ENCODE assay signal across 8 cellular contexts in the genomic region with DNA sequence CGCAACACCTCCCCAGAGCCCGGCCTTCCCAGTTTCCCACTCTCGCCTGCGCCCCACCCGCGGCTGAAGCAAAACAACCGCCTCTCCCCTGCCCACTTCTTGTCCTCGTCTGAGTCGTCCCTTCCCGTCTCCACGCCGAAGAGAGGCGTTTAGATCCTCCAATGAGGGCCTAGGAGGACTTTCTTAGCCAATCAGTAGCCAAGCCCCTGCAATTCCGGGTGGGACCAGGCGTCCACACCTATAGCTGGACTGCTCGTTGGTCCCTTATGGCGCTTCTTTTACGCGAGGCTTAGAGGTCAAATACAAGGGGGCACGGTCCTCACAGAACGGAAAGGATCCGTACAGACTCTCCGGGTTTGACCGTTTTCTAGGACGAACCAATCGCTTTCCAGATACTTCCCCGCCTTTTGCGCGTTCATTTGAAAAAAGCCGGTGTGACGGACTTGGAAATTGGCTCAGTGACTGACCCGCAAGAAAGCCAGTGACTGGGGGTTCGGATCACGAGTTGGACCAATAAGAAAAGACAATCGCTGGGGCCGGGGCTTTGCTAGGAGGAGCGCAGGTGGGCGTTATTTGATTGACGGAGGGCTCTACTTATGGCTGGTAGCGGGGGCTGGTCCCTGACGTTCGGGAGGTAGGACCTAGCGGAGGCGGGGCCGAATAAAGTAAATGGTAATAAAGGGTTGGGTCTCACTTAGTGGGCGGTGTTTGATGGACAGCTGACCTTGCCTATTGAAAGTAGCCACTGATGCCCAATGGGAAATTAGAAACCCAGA. TPM values are rescaled to one million over a fixed set of nuclear protein-coding genes. Genes with fewer than 3 reads are reported as not detected.
DNase-seq lines count a peak whose midpoint lies in the region; ATAC-seq, FAIRE-seq and TF ChIP-seq lines count a peak whose summit lies in the region.

No MANE protein-coding gene starts in this region.

- H3K4me2 ChIP-seq in H1 (ENCODE audit: insufficient read depth in 1 of 2, low read depth in 2 of 2, low read length in 2 of 2), result peak overlapping the region; percentile 65 to 77

- H3K18ac ChIP-seq in H1 (ENCODE audit: extremely low read depth, low read length), result no peak overlapping the region

- peak overlapping the region; percentile 94 for H4K91ac ChIP-seq in H1 (replicated peaks; ENCODE audit: insufficient read length, low read length)

- peak overlapping the region; percentile 90 for H2BK5ac ChIP-seq in H1 (ENCODE audit: low read depth, low read length)

- H3K79me1 ChIP-seq in H1 (ENCODE audit: low read depth, low read length), result no peaks in the 10 kb centered on the region

- H3K27me3 Mint-ChIP-seq in memory B cell, result no peaks in the 10 kb centered on the region

- peak overlapping the region; percentile 44 to 80 (median 65) for H3K4me3 ChIP-seq in H1 (ENCODE audit: extremely low read depth in 1 of 4, insufficient read depth in 2 of 4, low read depth in 3 of 4, low read length in 4 of 4)

- peak overlapping the region; percentile 98 for H4K5ac ChIP-seq in H1 (ENCODE audit: insufficient read length, low read depth, low read length)

- peak overlapping the region; percentile 96 for H3K4me3 Mint-ChIP-seq in memory B cell

- H3K79me2 ChIP-seq in H1 (ENCODE audit: control insufficient read depth in 1 of 2, insufficient read depth in 2 of 2, low read length in 2 of 2), result peaks cover 39 to 44% of the 10 kb centered on the region in 2 experiments

- no peak overlapping the region for H3K14ac ChIP-seq in H1 (ENCODE audit: insufficient read length)

- H3K4me1 Mint-ChIP-seq in memory B cell, result peaks cover 17% of the 10 kb centered on the region

- peak overlapping the region; percentile 97 for H4K8ac ChIP-seq in H1 (ENCODE audit: extremely low read depth, insufficient read depth, low read length)

- ATAC-seq in GM21381 (IDR thresholded peaks at IDR 0.05; ENCODE audit: unreplicated experiment) (peak; percentile 77), memory B cell (ENCODE audit: low read depth) (peak; percentile 76)

- no peak overlapping the region for H2BK20ac ChIP-seq in H1 (ENCODE audit: low read length)

- peaks cover 0 to 5% (median 3%) of the 10 kb centered on the region in 4 experiments; a peak in 5 of 7 replicates for H3K4me1 ChIP-seq in H1 (replicated peaks in 1 of 4; ENCODE audit: control insufficient read depth in 3 of 4, insufficient read depth in 4 of 4, low read length in 3 of 4)

- peak in 1 of 2 experiments; percentile 51; a peak in 1 of 3 replicates for TF ChIP-seq EP300 in H1 (IDR thresholded peaks at IDR 0.05; ENCODE audit: borderline replicate concordance in 1 of 2, low read depth in 2 of 2, low read length in 2 of 2)

- H3K9ac ChIP-seq in H1 (replicated peaks in 1 of 4; ENCODE audit: extremely low read depth in 1 of 4, low read depth in 3 of 4, low read length in 3 of 4), result peak overlapping the region; percentile 72 to 92 (median 81)

- H2BK120ac ChIP-seq in H1 (replicated peaks; ENCODE audit: low read depth, low read length), result peak overlapping the region; percentile 17

- peak overlapping the region; percentile 47 for H3K4ac ChIP-seq in H1 (replicated peaks; ENCODE audit: insufficient read length, low read depth, low read length)

- peaks cover 0 to 3% (median 0%) of the 10 kb centered on the region in 4 experiments; a peak in 1 of 8 replicates for H3K36me3 ChIP-seq in H1 (ENCODE audit: control insufficient read depth in 2 of 4, insufficient read depth in 4 of 4, low read length in 3 of 4)

- no peak overlapping the region for H3K23ac ChIP-seq in H1 (ENCODE audit: insufficient read length)

- CTCF ChIA-PET in H1 (lab: Charles Lee; ENCODE audit: partially characterized antibody), result no interaction called here

- H3K27ac ChIP-seq in H1 (ENCODE audit: low read depth, low read length), result peak overlapping the region; percentile 83

- TF ChIP-seq CTCF in H1 (IDR thresholded peaks at IDR 0.05; ENCODE audit: control extremely low read depth in 1 of 3, insufficient read depth in 1 of 3, low read depth in 1 of 3, low read length in 3 of 3), result no peak

- peaks cover 6% of the 10 kb centered on the region for H3K23me2 ChIP-seq in H1 (ENCODE audit: low read depth, low read length)

- no peaks in the 10 kb centered on the region for H3K27me3 ChIP-seq in H1 (replicated peaks in 1 of 4; ENCODE audit: control insufficient read depth in 3 of 4, extremely low read depth in 1 of 4, insufficient read depth in 3 of 4, low read length in 3 of 4)

- WGBS in H1 (ENCODE audit: extremely low coverage in 1 of 2, insufficient coverage in 1 of 2, insufficient read length in 1 of 2, insufficient replicate concordance in 2 of 2, low coverage in 1 of 2, low lambda C conversion rate in 2 of 2, missing lambda C conversion rate in 1 of 2), 2 experiments, result 2% methylated on average over 46 of the region's 46 CpGs; no CpG with 5 or more reads in 1 of the 2 experiments

- peaks cover 5 to 14% of the 10 kb centered on the region in 2 experiments for H3K9me3 ChIP-seq in H1 (ENCODE audit: insufficient read depth in 2 of 2, low read depth in 1 of 2, low read length in 1 of 2)

- peak overlapping the region; percentile 80 for H3K56ac ChIP-seq in H1 (replicated peaks; ENCODE audit: insufficient read length, low read depth, low read length)

- peaks cover 8 to 9% of the 10 kb centered on the region in 2 experiments for H4K20me1 ChIP-seq in H1 (replicated peaks in 1 of 2; ENCODE audit: control insufficient read depth in 1 of 2, insufficient read depth in 2 of 2, low read length in 2 of 2)

- peaks cover 1% of the 10 kb centered on the region for H3K36me3 Mint-ChIP-seq in memory B cell

- no peak for TF ChIP-seq RAD21 in H1 (IDR thresholded peaks at IDR 0.05 in 1 of 2, conservative IDR thresholded peaks at IDR 0.05 in 1 of 2; ENCODE audit: low read depth in 2 of 2, low read length in 2 of 2)

- peak; percentile 50 to 60; a peak in 2 of 3 replicates for TF ChIP-seq POLR2A in H1 (IDR thresholded peaks at IDR 0.05; ENCODE audit: control extremely low read depth in 1 of 2, low read depth in 2 of 2, low read length in 2 of 2)

- no peaks in the 10 kb centered on the region for H3K9me3 Mint-ChIP-seq in memory B cell

- no peak overlapping the region for H2AK5ac ChIP-seq in H1 (ENCODE audit: low read depth, low read length)

- H2BK15ac ChIP-seq in H1 (ENCODE audit: low read length), result no peak overlapping the region

- H2BK12ac ChIP-seq in H1 (ENCODE audit: low read depth, low read length), result no peak overlapping the region

- POLR2A ChIA-PET in H1 (lab: Charles Lee; ENCODE audit: partially characterized antibody), result interaction anchor here (0.6 to 6.6 kb wide), 13 partner anchors 12 to 79 kb away, joined by 3 to 53 read pairs (median 4); no protein-coding TSS in a partner anchor

- peak; percentile 89 for FAIRE-seq in HTR-8/SVneo (lab: Jason Lieb, UNC)
- FAIRE-seq in H1 (lab: Jason Lieb, UNC), result peak; percentile 86

- H3K27ac Mint-ChIP-seq in memory B cell, result peak overlapping the region; percentile 98

- peak; percentile 100 for DNase-seq in COR-L47 (lab: John Stamatoyannopoulos, UW)
- peak; percentile 98 for DNase-seq in HTR-8/SVneo (ENCODE audit: insufficient read length, low spot score)
- DNase-seq in NOMO-1 treated with DMSO at 0.1 percent for 48 hours (lab: John Stamatoyannopoulos, UW; ENCODE audit: unreplicated experiment), result peak; percentile 100
- DNase-seq in activated CD8-positive, alpha-beta memory T cell treated with anti-CD3 and anti-CD28 coated beads, Interleukin-2, amount 50 U/mL, for 1 hour (ENCODE audit: extremely low read depth), result peak; percentile 98
- DNase-seq in H1 (ENCODE audit: low read depth in 1 of 2, low spot score in 2 of 2), result peak; percentile 90 to 92
- DNase-seq in memory B cell (ENCODE audit: low spot score in 2 of 2), result peak; percentile 84 to 95
- DNase-seq in stimulated activated CD8-positive, alpha-beta memory T cell treated with anti-CD3 and anti-CD28 coated beads, Interleukin-12 subunit alpha, Interleukin-12 subunit beta, amount 100 ng/mL, for 1 hour (ENCODE audit: low read depth), result peak; percentile 94

- 0 out of 2 replicates have a peak overlapping the region, but pooled peaks have one; percentile 18 for H2AFZ ChIP-seq in H1 (ENCODE audit: low read length)

TF ChIP-seq in H1, 55 proteins besides CTCF, POLR2A, EP300 and RAD21 (continues in another document):
- TF ChIP-seq CBX5 (IDR thresholded peaks at IDR 0.05; ENCODE audit: low read depth, low read length) (no peak), TEAD4 (IDR thresholded peaks at IDR 0.05; ENCODE audit: low read depth, low read length) (no peak), PHF8 (conservative IDR thresholded peaks at IDR 0.05; ENCODE audit: low read depth, low read length) (peak; percentile 67), TAF1 (IDR thresholded peaks at IDR 0.05; ENCODE audit: low read depth, low read length) (peak; percentile 69), TCF12 (IDR thresholded peaks at IDR 0.05; ENCODE audit: low read depth, low read length) (0 out of 2 replicates have a peak, but pooled peaks have one; percentile 7), ASH2L (IDR thresholded peaks at IDR 0.05; ENCODE audit: low read length) (peak; percentile 52), YY1 (IDR thresholded peaks at IDR 0.05; ENCODE audit: low read depth, low read length) (no peak), JUND (IDR thresholded peaks at IDR 0.05; ENCODE audit: low read length) (no peak), FOSL1 (IDR thresholded peaks at IDR 0.05; ENCODE audit: insufficient read depth, low read depth, low read length) (no peak)
- TF ChIP-seq, protein P1, sequence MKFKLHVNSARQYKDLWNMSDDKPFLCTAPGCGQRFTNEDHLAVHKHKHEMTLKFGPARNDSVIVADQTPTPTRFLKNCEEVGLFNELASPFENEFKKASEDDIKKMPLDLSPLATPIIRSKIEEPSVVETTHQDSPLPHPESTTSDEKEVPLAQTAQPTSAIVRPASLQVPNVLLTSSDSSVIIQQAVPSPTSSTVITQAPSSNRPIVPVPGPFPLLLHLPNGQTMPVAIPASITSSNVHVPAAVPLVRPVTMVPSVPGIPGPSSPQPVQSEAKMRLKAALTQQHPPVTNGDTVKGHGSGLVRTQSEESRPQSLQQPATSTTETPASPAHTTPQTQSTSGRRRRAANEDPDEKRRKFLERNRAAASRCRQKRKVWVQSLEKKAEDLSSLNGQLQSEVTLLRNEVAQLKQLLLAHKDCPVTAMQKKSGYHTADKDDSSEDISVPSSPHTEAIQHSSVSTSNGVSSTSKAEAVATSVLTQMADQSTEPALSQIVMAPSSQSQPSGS (IDR thresholded peaks at IDR 0.05; ENCODE audit: low read length), result peak; percentile 71

RNA-seq across cellular contexts. Expression of gene PPM1B, which starts 0.6 kb away (rescaled TPM):
- 126 TPM in 2 replicates for total RNA-seq in H1 (2021; fragmentation: NEBNext Ultra II Directional; extraction: Animal tissue kit (Norgen Biotek cat#: 25700))
- 33.3 and 43.6 TPM in 2 replicates for polyA plus RNA-seq in H1 (2011; rRNA removed)
- 73.1 TPM for polyA plus RNA-seq in H1 (2011; cell fraction: cytosol; rRNA removed)
- 18.1 TPM for polyA plus RNA-seq in H1 (2011; cell fraction: nucleus; rRNA removed)
- polyA plus RNA-seq in H1 (2012, experiment 1 of 2), result 111 to 178 TPM (median 130 TPM) in 4 replicates
- polyA plus RNA-seq in H1 (2012, experiment 2 of 2), result 10.8 TPM
- 81.3 TPM for polyA plus RNA-seq in H1 (2013, experiment 1 of 2)
- 79.6 TPM for polyA plus RNA-seq in H1 (2013, experiment 2 of 2)
- polyA minus RNA-seq in H1 (2011; rRNA and poly(A)+ RNA removed), result 134 and 140 TPM in 2 replicates
- 99.5 TPM for polyA minus RNA-seq in H1 (2011; cell fraction: cytosol; rRNA and poly(A)+ RNA removed)
- 116 TPM for polyA minus RNA-seq in H1 (2011; cell fraction: nucleus; rRNA and poly(A)+ RNA removed)

Comparison
In these comparisons a context has a peak if more than half of its experiments do, and no peak if none do; other contexts are left out.
1. Peak in every context shown above with its lines: DNase-seq, ATAC-seq, H3K4me3 ChIP-seq and H3K27ac ChIP-seq.